14 cellular contexts compared by ENCODE assay signal in the genomic region with DNA sequence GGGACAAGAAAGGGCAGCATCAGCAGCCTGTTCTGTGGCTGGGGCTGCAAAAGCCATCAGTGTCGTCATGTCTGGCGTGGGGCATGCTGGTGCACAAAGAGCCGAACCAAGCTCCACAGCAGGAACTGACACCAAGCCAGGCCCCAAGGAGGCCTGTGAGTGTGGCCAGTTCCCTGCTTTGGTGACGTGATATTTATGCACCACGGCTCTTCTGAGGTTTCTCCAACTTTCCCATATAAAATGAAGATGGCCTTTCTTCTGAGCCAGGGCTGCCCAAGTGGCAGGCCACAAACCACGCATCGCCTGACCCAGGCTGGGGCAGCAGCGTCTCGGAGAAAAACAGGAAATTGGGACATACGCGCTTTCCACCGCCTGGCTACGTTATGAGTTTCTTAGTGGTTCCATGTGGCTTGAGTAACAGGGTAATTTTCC.
DNase-seq lines count a peak whose midpoint lies in the region; ATAC-seq and TF ChIP-seq lines count a peak whose summit lies in the region.
"Had no signal": no experiment of that assay in that cellular context is flagged by ENCODE, and none has a peak within 500 bp of the region (broad histone marks: within the 10 kb centered on the region; RNA-seq: fewer than 3 reads in every experiment).

No MANE protein-coding gene starts in this region.

- H3K27me3 Mint-ChIP-seq in immature natural killer cell (ENCODE audit: low read depth in 3 of 3) (peaks cover 0 to 7% (median 0%) of the 10 kb centered on the region in 3 donors), GM23338 (ENCODE audit: insufficient read depth, low read depth, poor library complexity) (peaks cover 1% of the 10 kb centered on the region)

- H2AFZ ChIP-seq in GM23338 = no peak overlapping the region

- ATAC-seq in GM18520 (IDR thresholded peaks at IDR 0.05; ENCODE audit: unreplicated experiment) (no peak), GM23338 (no peak)
- ATAC-seq: left colon had no signal

- no peaks in the 10 kb centered on the region; the same call in 1 of the 2 replicates for H3K9me2 ChIP-seq in GM23338 (ENCODE audit: insufficient read depth)

- H3K4me3 ChIP-seq in skeletal muscle tissue (ENCODE audit: low read length in 3 of 3) (no peak overlapping the region), GM23338 (no peak overlapping the region)
- H3K4me3 ChIP-seq: SJCRH30 had no signal

- H3K4me1 ChIP-seq in skeletal muscle tissue (ENCODE audit: control insufficient read depth in 3 of 3, insufficient read depth in 3 of 3, low read length in 3 of 3) (no peaks in the 10 kb centered on the region), GM23338 (ENCODE audit: insufficient read depth) (no peaks in the 10 kb centered on the region)

- H4K20me1 ChIP-seq in GM23338 (replicated peaks; ENCODE audit: insufficient read depth) = no peaks in the 10 kb centered on the region

- no peaks in the 10 kb centered on the region for H3K79me2 ChIP-seq in GM23338 (replicated peaks; ENCODE audit: insufficient read depth)

- no peaks in the 10 kb centered on the region for H3F3A ChIP-seq in GM23338 (replicated peaks; ENCODE audit: low read depth)

- peak overlapping the region; percentile 21 for H3K27ac ChIP-seq in skeletal muscle tissue (ENCODE audit: low read depth, low read length)
- H3K27ac ChIP-seq in GM23338 (ENCODE audit: low read depth) = no peak overlapping the region
- H3K27ac ChIP-seq: SJCRH30 had no signal

- H3K4me1 Mint-ChIP-seq in immature natural killer cell (peaks cover 7 to 20% of the 10 kb centered on the region in 2 donors), GM23338 (no peaks in the 10 kb centered on the region)

- H3K27ac Mint-ChIP-seq in immature natural killer cell (peak overlapping the region; percentile 32 to 91 (median 86)), GM23338 (no peak overlapping the region)
- H3K27ac Mint-ChIP-seq: nephron progenitor cell had no signal

- TF ChIP-seq CTCF in GM23338 (conservative IDR thresholded peaks at IDR 0.05; ENCODE audit: low read depth in 2 of 2) = no peak

- H3K36me3 Mint-ChIP-seq in immature natural killer cell = no peaks in the 10 kb centered on the region
- no peaks in the 10 kb centered on the region for H3K36me3 Mint-ChIP-seq in GM23338 (ENCODE audit: low read depth)

- H3K36me3 ChIP-seq in skeletal muscle tissue (ENCODE audit: control insufficient read depth in 3 of 3, insufficient read depth in 3 of 3, low read length in 3 of 3) (peaks cover 4 to 18% (median 17%) of the 10 kb centered on the region in 3 donors), GM23338 (ENCODE audit: insufficient read depth) (no peaks in the 10 kb centered on the region)
- H3K36me3 ChIP-seq: SJCRH30 had no signal

- H3K9me3 ChIP-seq in skeletal muscle tissue (ENCODE audit: control insufficient read depth in 3 of 3, low read length in 3 of 3) = no peaks in the 10 kb centered on the region
- H3K9me3 ChIP-seq: SJCRH30 had no signal

- no peak overlapping the region for H3K9ac ChIP-seq in skeletal muscle tissue (ENCODE audit: low read depth in 1 of 3, low read length in 3 of 3)

- H3K9me3 Mint-ChIP-seq in immature natural killer cell (no peaks in the 10 kb centered on the region), GM23338 (peaks cover 4% of the 10 kb centered on the region; the same call in 1 of the 3 replicates)

- DNase-seq in GF-D8 (lab: John Stamatoyannopoulos, UW) (peak; percentile 91), RPMI7951 (ENCODE audit: low read depth) (peak; percentile 53), immature natural killer cell (peak; percentile 67 to 73 (median 72)), SK-N-DZ (ENCODE audit: low spot score) (no peak), GM23338 (ENCODE audit: low spot score) (no peak), NCI-H82 treated with DMSO at 0.1 percent for 48 hours (lab: John Stamatoyannopoulos, UW; ENCODE audit: unreplicated experiment) (no peak)
- DNase-seq: HCEC 1CT; left colon; NCI-H2081 treated with DMSO at 0.1 percent for 48 hours; nephron progenitor cell; SJCRH30; stimulated activated naive CD4-positive, alpha-beta T cell treated with Interleukin-2 at 50 U/mL for 16 hours had no signal

- H3K4me3 Mint-ChIP-seq in immature natural killer cell = peak overlapping the region; percentile 15 to 31 (median 23)
- H3K4me3 Mint-ChIP-seq in GM23338 = no peak overlapping the region
- H3K4me3 Mint-ChIP-seq: nephron progenitor cell had no signal

- H3K4me2 ChIP-seq in GM23338 = no peak overlapping the region

- H3K27me3 ChIP-seq in skeletal muscle tissue (ENCODE audit: control insufficient read depth in 3 of 3, insufficient read depth in 3 of 3, low read length in 3 of 3) = no peaks in the 10 kb centered on the region
- H3K27me3 ChIP-seq in GM23338 (ENCODE audit: insufficient read depth) = no peaks in the 10 kb centered on the region
- H3K27me3 ChIP-seq: SJCRH30 had no signal

TF ChIP-seq in GM23338, 12 proteins besides CTCF, POLR2A, EP300 and RAD21 (continues in another document):
- TF ChIP-seq CREB1 (CRISPR knock-in tag; IDR thresholded peaks at IDR 0.05; ENCODE audit: low read depth) (no peak), NANOG (IDR thresholded peaks at IDR 0.05; ENCODE audit: borderline replicate concordance) (no peak), POLR2AphosphoS5 (IDR thresholded peaks at IDR 0.05; ENCODE audit: low read depth) (no peak), ETS1 (IDR thresholded peaks at IDR 0.05) (no peak), EZH2 (IDR thresholded peaks at IDR 0.05; ENCODE audit: low read depth, unreplicated experiment) (no peak), STAT1 (IDR thresholded peaks at IDR 0.05; ENCODE audit: unreplicated experiment) (no peak), ZNF114 (CRISPR knock-in tag; IDR thresholded peaks at IDR 0.05) (no peak), REST (IDR thresholded peaks at IDR 0.05; ENCODE audit: unreplicated experiment) (no peak), JUNB (IDR thresholded peaks at IDR 0.05; ENCODE audit: unreplicated experiment) (no peak), ZNF331 (CRISPR knock-in tag; IDR thresholded peaks at IDR 0.05; ENCODE audit: low read depth) (no peak)

Comparison
In these comparisons a context has a peak if more than half of its experiments do, and no peak if none do; other contexts are left out.
1. DNase-seq: peak in GF-D8 (single experiment), RPMI7951 (single experiment) and immature natural killer cell (3 of 3); none in SK-N-DZ (single experiment), GM23338 (single experiment) and NCI-H82 treated with DMSO at 0.1 percent for 48 hours (single experiment).